ENCODE assay signal across 15 cellular contexts in the genomic region with DNA sequence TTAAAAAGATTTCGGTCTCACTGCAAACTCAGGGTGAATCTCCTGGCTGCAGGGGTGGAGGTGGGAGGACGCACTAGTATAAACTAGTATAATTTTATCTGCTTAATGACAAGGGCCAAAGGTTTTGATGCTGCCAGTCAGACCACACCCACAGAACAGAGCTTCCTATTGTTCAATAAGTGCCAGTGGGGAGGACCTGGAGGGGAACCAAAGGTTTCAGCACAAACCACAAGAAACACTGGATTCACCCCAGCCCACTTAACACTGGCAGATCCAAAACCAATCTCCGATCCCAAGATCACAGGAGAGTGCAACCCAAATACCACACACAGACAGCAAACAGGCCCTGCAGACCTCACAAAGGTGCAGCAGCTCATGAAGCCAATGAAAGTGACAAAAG. TPM values are rescaled to one million over a fixed set of nuclear protein-coding genes. Genes with fewer than 3 reads are reported as not detected.
DNase-seq lines count a peak whose midpoint lies in the region; ATAC-seq, FAIRE-seq and TF ChIP-seq lines count a peak whose summit lies in the region.
"Had no signal": no experiment of that assay in that cellular context is flagged by ENCODE, and none has a peak within 500 bp of the region (broad histone marks: within the 10 kb centered on the region; RNA-seq: fewer than 3 reads in every experiment).

No MANE protein-coding gene starts in this region.

- ATAC-seq in WTC11: no peak
- peak in 1 of 2 donors; percentile 33 for ATAC-seq in naive thymus-derived CD8-positive, alpha-beta T cell
- ATAC-seq: heart right ventricle, Panc1 had no signal

- H3K9me3 Mint-ChIP-seq in T-helper 1 cell treated with Interleukin-12 subunit alpha and Interleukin-12 subunit beta and Interleukin-4 antibody, amounts not matched to agents 30 μg/mL and 1 μg/mL, for 36 hours: no peaks in the 10 kb centered on the region
- no peaks in the 10 kb centered on the region for H3K9me3 Mint-ChIP-seq in WTC11
- H3K9me3 Mint-ChIP-seq in naive thymus-derived CD8-positive, alpha-beta T cell: no peaks in the 10 kb centered on the region

- peaks cover 50% of the 10 kb centered on the region for H3K36me3 Mint-ChIP-seq in T-helper 1 cell treated with Interleukin-12 subunit alpha and Interleukin-12 subunit beta and Interleukin-4 antibody, amounts not matched to agents 30 μg/mL and 1 μg/mL, for 36 hours (ENCODE audit: low read depth)
- H3K36me3 Mint-ChIP-seq in WTC11: peaks cover 2% of the 10 kb centered on the region; the same call in 1 of the 2 replicates
- peaks cover 0 to 5% (median 2%) of the 10 kb centered on the region in 3 donors for H3K36me3 Mint-ChIP-seq in naive thymus-derived CD8-positive, alpha-beta T cell

- CTCF ChIA-PET in WTC11 (lab: Charles Lee): no interaction called here

- H3K27me3 Mint-ChIP-seq in T-helper 1 cell treated with Interleukin-12 subunit alpha and Interleukin-12 subunit beta and Interleukin-4 antibody, amounts not matched to agents 30 μg/mL and 1 μg/mL, for 36 hours (ENCODE audit: low read depth): no peaks in the 10 kb centered on the region
- no peaks in the 10 kb centered on the region for H3K27me3 Mint-ChIP-seq in WTC11 (ENCODE audit: low read depth)
- no peaks in the 10 kb centered on the region for H3K27me3 Mint-ChIP-seq in naive thymus-derived CD8-positive, alpha-beta T cell

- H3K27ac Mint-ChIP-seq in T-helper 1 cell treated with Interleukin-12 subunit alpha and Interleukin-12 subunit beta and Interleukin-4 antibody, amounts not matched to agents 30 μg/mL and 1 μg/mL, for 36 hours: peak overlapping the region; percentile 67
- peak overlapping the region; percentile 78 for H3K27ac Mint-ChIP-seq in WTC11
- H3K27ac Mint-ChIP-seq in naive thymus-derived CD8-positive, alpha-beta T cell: peak overlapping the region; percentile 4 to 92 (median 59)

- H3K4me3 Mint-ChIP-seq in T-helper 1 cell treated with Interleukin-12 subunit alpha and Interleukin-12 subunit beta and Interleukin-4 antibody, amounts not matched to agents 30 μg/mL and 1 μg/mL, for 36 hours: peak overlapping the region; percentile 38
- no peak overlapping the region for H3K4me3 Mint-ChIP-seq in WTC11
- peak overlapping the region in 8 of 10 donors; percentile 15 to 69 (median 32) for H3K4me3 Mint-ChIP-seq in naive thymus-derived CD8-positive, alpha-beta T cell

- peak; percentile 68 for FAIRE-seq in GM19239 (lab: Jason Lieb, UNC)

- DNase-seq in T-helper 1 cell: no peak
- no peak for DNase-seq in GM19239 (ENCODE audit: insufficient read length, low spot score)
- no peak for DNase-seq in WTC11 (ENCODE audit: low spot score)
- no peak for DNase-seq in naive thymus-derived CD8-positive, alpha-beta T cell
- no peak for DNase-seq in SW 1271 (lab: John Stamatoyannopoulos, UW)
- DNase-seq in hepatic stellate cell (ENCODE audit: low spot score): no peak
- no peak for DNase-seq in NCI-H446 (lab: John Stamatoyannopoulos, UW)
- DNase-seq: heart right ventricle; KBM-7; NCI-H1930; occipital lobe; stimulated activated CD4-positive, alpha-beta T cell treated with anti-CD3 and anti-CD28 coated beads, Interleukin-15, amount 100 ng/mL, for 24 hours; T1000 had no signal

- peaks cover 77% of the 10 kb centered on the region for H3K4me1 Mint-ChIP-seq in T-helper 1 cell treated with Interleukin-12 subunit alpha and Interleukin-12 subunit beta and Interleukin-4 antibody, amounts not matched to agents 30 μg/mL and 1 μg/mL, for 36 hours (ENCODE audit: low read depth)
- H3K4me1 Mint-ChIP-seq in WTC11: peaks cover 85% of the 10 kb centered on the region
- H3K4me1 Mint-ChIP-seq in naive thymus-derived CD8-positive, alpha-beta T cell: peaks cover 45 to 94% (median 88%) of the 10 kb centered on the region in 4 donors

- POLR2A ChIA-PET in WTC11 (lab: Charles Lee): no interaction called here
- POLR2A ChIA-PET in naive thymus-derived CD8-positive, alpha-beta T cell (lab: Charles Lee): interaction anchor here (1.2 kb wide), 1 partner anchor 485 kb away, joined by 3 read pairs; a partner anchor contains a TSS

- no peak for TF ChIP-seq CTCF in WTC11 (IDR thresholded peaks at IDR 0.05)

TF ChIP-seq in WTC11, 78 proteins besides CTCF, POLR2A, EP300 and RAD21:
- TF ChIP-seq, protein P1, sequence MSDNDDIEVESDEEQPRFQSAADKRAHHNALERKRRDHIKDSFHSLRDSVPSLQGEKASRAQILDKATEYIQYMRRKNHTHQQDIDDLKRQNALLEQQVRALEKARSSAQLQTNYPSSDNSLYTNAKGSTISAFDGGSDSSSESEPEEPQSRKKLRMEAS (CRISPR knock-in tag; IDR thresholded peaks at IDR 0.05): no peak
- TF ChIP-seq, protein P2, sequence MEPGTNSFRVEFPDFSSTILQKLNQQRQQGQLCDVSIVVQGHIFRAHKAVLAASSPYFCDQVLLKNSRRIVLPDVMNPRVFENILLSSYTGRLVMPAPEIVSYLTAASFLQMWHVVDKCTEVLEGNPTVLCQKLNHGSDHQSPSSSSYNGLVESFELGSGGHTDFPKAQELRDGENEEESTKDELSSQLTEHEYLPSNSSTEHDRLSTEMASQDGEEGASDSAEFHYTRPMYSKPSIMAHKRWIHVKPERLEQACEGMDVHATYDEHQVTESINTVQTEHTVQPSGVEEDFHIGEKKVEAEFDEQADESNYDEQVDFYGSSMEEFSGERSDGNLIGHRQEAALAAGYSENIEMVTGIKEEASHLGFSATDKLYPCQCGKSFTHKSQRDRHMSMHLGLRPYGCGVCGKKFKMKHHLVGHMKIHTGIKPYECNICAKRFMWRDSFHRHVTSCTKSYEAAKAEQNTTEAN (CRISPR knock-in tag; IDR thresholded peaks at IDR 0.05): no peak
- no peak for TF ChIP-seq ESRRA (CRISPR knock-in tag; IDR thresholded peaks at IDR 0.05; ENCODE audit: borderline replicate concordance)
- TF ChIP-seq NFE2L1 (CRISPR knock-in tag; IDR thresholded peaks at IDR 0.05): no peak
- TF ChIP-seq, protein P3, sequence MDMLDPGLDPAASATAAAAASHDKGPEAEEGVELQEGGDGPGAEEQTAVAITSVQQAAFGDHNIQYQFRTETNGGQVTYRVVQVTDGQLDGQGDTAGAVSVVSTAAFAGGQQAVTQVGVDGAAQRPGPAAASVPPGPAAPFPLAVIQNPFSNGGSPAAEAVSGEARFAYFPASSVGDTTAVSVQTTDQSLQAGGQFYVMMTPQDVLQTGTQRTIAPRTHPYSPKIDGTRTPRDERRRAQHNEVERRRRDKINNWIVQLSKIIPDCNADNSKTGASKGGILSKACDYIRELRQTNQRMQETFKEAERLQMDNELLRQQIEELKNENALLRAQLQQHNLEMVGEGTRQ (CRISPR knock-in tag; IDR thresholded peaks at IDR 0.05): no peak
- TF ChIP-seq, protein P4, sequence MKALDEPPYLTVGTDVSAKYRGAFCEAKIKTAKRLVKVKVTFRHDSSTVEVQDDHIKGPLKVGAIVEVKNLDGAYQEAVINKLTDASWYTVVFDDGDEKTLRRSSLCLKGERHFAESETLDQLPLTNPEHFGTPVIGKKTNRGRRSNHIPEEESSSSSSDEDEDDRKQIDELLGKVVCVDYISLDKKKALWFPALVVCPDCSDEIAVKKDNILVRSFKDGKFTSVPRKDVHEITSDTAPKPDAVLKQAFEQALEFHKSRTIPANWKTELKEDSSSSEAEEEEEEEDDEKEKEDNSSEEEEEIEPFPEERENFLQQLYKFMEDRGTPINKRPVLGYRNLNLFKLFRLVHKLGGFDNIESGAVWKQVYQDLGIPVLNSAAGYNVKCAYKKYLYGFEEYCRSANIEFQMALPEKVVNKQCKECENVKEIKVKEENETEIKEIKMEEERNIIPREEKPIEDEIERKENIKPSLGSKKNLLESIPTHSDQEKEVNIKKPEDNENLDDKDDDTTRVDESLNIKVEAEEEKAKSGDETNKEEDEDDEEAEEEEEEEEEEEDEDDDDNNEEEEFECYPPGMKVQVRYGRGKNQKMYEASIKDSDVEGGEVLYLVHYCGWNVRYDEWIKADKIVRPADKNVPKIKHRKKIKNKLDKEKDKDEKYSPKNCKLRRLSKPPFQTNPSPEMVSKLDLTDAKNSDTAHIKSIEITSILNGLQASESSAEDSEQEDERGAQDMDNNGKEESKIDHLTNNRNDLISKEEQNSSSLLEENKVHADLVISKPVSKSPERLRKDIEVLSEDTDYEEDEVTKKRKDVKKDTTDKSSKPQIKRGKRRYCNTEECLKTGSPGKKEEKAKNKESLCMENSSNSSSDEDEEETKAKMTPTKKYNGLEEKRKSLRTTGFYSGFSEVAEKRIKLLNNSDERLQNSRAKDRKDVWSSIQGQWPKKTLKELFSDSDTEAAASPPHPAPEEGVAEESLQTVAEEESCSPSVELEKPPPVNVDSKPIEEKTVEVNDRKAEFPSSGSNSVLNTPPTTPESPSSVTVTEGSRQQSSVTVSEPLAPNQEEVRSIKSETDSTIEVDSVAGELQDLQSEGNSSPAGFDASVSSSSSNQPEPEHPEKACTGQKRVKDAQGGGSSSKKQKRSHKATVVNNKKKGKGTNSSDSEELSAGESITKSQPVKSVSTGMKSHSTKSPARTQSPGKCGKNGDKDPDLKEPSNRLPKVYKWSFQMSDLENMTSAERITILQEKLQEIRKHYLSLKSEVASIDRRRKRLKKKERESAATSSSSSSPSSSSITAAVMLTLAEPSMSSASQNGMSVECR (CRISPR knock-in tag; IDR thresholded peaks at IDR 0.05; ENCODE audit: borderline replicate concordance): no peak
- TF ChIP-seq ZBTB21 (CRISPR knock-in tag; IDR thresholded peaks at IDR 0.05; ENCODE audit: borderline replicate concordance): no peak
- TF ChIP-seq GRHL2 (CRISPR knock-in tag; IDR thresholded peaks at IDR 0.05; ENCODE audit: insufficient replicate concordance, severe bottlenecking): no peak
- no peak for TF ChIP-seq ZNF138 (CRISPR knock-in tag; conservative IDR thresholded peaks at IDR 0.05)
- no peak for TF ChIP-seq TEAD1 (CRISPR knock-in tag; IDR thresholded peaks at IDR 0.05)
- TF ChIP-seq EMX1 (CRISPR knock-in tag; IDR thresholded peaks at IDR 0.05): no peak
- TF ChIP-seq, protein P5, sequence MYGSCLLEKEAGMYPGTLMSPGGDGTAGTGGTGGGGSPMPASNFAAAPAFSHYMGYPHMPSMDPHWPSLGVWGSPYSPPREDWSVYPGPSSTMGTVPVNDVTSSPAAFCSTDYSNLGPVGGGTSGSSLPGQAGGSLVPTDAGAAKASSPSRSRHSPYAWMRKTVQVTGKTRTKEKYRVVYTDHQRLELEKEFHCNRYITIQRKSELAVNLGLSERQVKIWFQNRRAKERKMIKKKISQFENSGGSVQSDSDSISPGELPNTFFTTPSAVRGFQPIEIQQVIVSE (CRISPR knock-in tag; IDR thresholded peaks at IDR 0.05; ENCODE audit: borderline replicate concordance): no peak

RNA-seq across cellular contexts. Expression of a gene that starts 6.6 kb away (rescaled TPM):
- total RNA-seq in WTC11 (2021): 57.0 to 63.9 TPM (median 60.3 TPM) in 3 replicates
- 10 to 100 TPM; 47.0 to 48.9 TPM for total RNA-seq in naive thymus-derived CD8-positive, alpha-beta T cell
- polyA plus RNA-seq in naive thymus-derived CD8-positive, alpha-beta T cell: 10 to 100 TPM; 19.5 to 31.5 (median 20.9) TPM
